ENCODE assay signal across 8 cellular contexts in genomic region chr15:72227720-72228119, GRCh38. TPM values are rescaled to one million over a fixed set of nuclear protein-coding genes. Genes with fewer than 3 reads are reported as not detected.
DNase-seq lines count a peak whose midpoint lies in the region; ATAC-seq and TF ChIP-seq lines count a peak whose summit lies in the region.

No MANE protein-coding gene starts in this region.

- no peaks in the 10 kb centered on the region for H3K27me3 Mint-ChIP-seq in activated naive CD8-positive, alpha-beta T cell treated with anti-CD3 and anti-CD28 coated beads, Interleukin-2, amount 50 U/mL, for 24 hours

- no peak for TF ChIP-seq CTCF in C4-2B (conservative IDR thresholded peaks at IDR 0.05)

- peak overlapping the region; percentile 95 for H3K27ac ChIP-seq in C4-2B

- peaks cover 48% of the 10 kb centered on the region for H3K36me3 ChIP-seq in MG63

- H3K4me1 ChIP-seq in mononuclear cell (ENCODE audit: insufficient read depth, low read length) = peaks cover 77% of the 10 kb centered on the region

- H3K9me3 ChIP-seq in MG63 (no peaks in the 10 kb centered on the region), mononuclear cell (ENCODE audit: low read depth, low read length) (no peaks in the 10 kb centered on the region)

- no peak for ATAC-seq in activated naive CD8-positive, alpha-beta T cell treated with anti-CD3 and anti-CD28 coated beads, Interleukin-2, amount 50 U/mL, for 24 hours
- no peak for ATAC-seq in HG02798 (IDR thresholded peaks at IDR 0.05; ENCODE audit: poor library complexity, unreplicated experiment)
- ATAC-seq in GM21381 (IDR thresholded peaks at IDR 0.05; ENCODE audit: unreplicated experiment) = no peak

- H3K4me3 Mint-ChIP-seq in activated naive CD8-positive, alpha-beta T cell treated with anti-CD3 and anti-CD28 coated beads, Interleukin-2, amount 50 U/mL, for 24 hours = peak overlapping the region; percentile 100

- peaks cover 73% of the 10 kb centered on the region for H3K4me1 Mint-ChIP-seq in activated naive CD8-positive, alpha-beta T cell treated with anti-CD3 and anti-CD28 coated beads, Interleukin-2, amount 50 U/mL, for 24 hours

- peak overlapping the region; percentile 100 for H3K27ac Mint-ChIP-seq in activated naive CD8-positive, alpha-beta T cell treated with anti-CD3 and anti-CD28 coated beads, Interleukin-2, amount 50 U/mL, for 24 hours

- peak overlapping the region; percentile 86 for H3K4me3 ChIP-seq in MG63
- peak overlapping the region; percentile 88 for H3K4me3 ChIP-seq in mononuclear cell (ENCODE audit: low read length)

- peaks cover 67% of the 10 kb centered on the region for H3K36me3 Mint-ChIP-seq in activated naive CD8-positive, alpha-beta T cell treated with anti-CD3 and anti-CD28 coated beads, Interleukin-2, amount 50 U/mL, for 24 hours (ENCODE audit: low read depth)

- no peaks in the 10 kb centered on the region for H3K9me3 Mint-ChIP-seq in activated naive CD8-positive, alpha-beta T cell treated with anti-CD3 and anti-CD28 coated beads, Interleukin-2, amount 50 U/mL, for 24 hours

- DNase-seq in MG63 (no peak), NCI-H1436 treated with DMSO at 0.1 percent for 48 hours (lab: John Stamatoyannopoulos, UW) (no peak), NK-92 (lab: John Stamatoyannopoulos, UW; ENCODE audit: unreplicated experiment) (no peak)
- DNase-seq in activated naive CD8-positive, alpha-beta T cell treated with anti-CD3 and anti-CD28 coated beads, Interleukin-2, amount 50 U/mL, for 24 hours = no peak

- H3K27me3 ChIP-seq in MG63 = no peaks in the 10 kb centered on the region
- no peaks in the 10 kb centered on the region for H3K27me3 ChIP-seq in mononuclear cell (ENCODE audit: insufficient read depth, low read length)

RNA-seq across cellular contexts. Expression of gene PKM, which starts 3.3 kb away (rescaled TPM):
- 3,484 and 3,839 TPM in 2 replicates for total RNA-seq in MG63 (2014; rRNA removed; shearing (Covaris generic); ENCODE audit: low replicate concordance)
- total RNA-seq in mononuclear cell = 470 TPM

RNA-seq across cellular contexts. Expression of gene GRAMD2A, which starts 30.1 kb away (rescaled TPM):
- not detected in 2 replicates for total RNA-seq in MG63 (2014; rRNA removed; shearing (Covaris generic); ENCODE audit: low replicate concordance)
- total RNA-seq in mononuclear cell = not detected

RNA-seq across cellular contexts. Expression of gene PARP6, which starts 44.6 kb away (rescaled TPM):
- total RNA-seq in MG63 (2014; rRNA removed; shearing (Covaris generic); ENCODE audit: low replicate concordance) = 16.3 and 28.4 TPM in 2 replicates
- total RNA-seq in mononuclear cell = 65.4 TPM
